Comparison of ENCODE assay signal across 11 cellular contexts in genomic region chr2:236731767-236732580, GRCh38.
DNase-seq lines count a peak whose midpoint lies in the region; TF ChIP-seq lines count a peak whose summit lies in the region.
"Had no signal": no experiment of that assay in that cellular context is flagged by ENCODE, and none has a peak within 500 bp of the region (broad histone marks: within the 10 kb centered on the region; RNA-seq: fewer than 3 reads in every experiment).

No MANE protein-coding gene starts in this region.

- H2AFZ ChIP-seq in GM23248, result no peak overlapping the region; the same call in 1 of the 2 replicates

- no peak overlapping the region for H3K4me2 ChIP-seq in GM23248 (ENCODE audit: unreplicated experiment)

- no peaks in the 10 kb centered on the region for H3K79me2 ChIP-seq in GM23248 (ENCODE audit: insufficient read depth)

- no peak overlapping the region for H3K9ac ChIP-seq in GM23248

- in situ Hi-C loops in GM23248 (cut with MboI) (no loop called here), astrocyte of the spinal cord (cut with HindIII; ENCODE audit: low sequenced_read_pairs) (no loop called here)

- H3K27ac ChIP-seq in GM23248, result peak overlapping the region; percentile 22; the same call in 1 of the 2 replicates

- no peak for TF ChIP-seq CTCF in astrocyte of the spinal cord (IDR thresholded peaks at IDR 0.05; ENCODE audit: low read depth, low read length)

- no peaks in the 10 kb centered on the region for H3K9me2 ChIP-seq in GM23248 (ENCODE audit: insufficient read depth)

- no peak overlapping the region for H3K4me3 ChIP-seq in GM23248
- H3K4me3 ChIP-seq in astrocyte of the spinal cord (ENCODE audit: low read depth, low read length), result no peak overlapping the region

- peaks cover 10% of the 10 kb centered on the region for H3K4me1 ChIP-seq in GM23248 (ENCODE audit: insufficient read depth)

- peak; percentile 87 for DNase-seq in GM23248
- DNase-seq in astrocyte of the spinal cord (ENCODE audit: low read depth, low spot score), result peak; percentile 53
- DNase-seq in hypothalamus (lab: John Stamatoyannopoulos, UW), result peak in 28 of 51 donors; percentile 9 to 67 (median 25)
- peak; percentile 89 for DNase-seq in stromal cell of bone marrow (ENCODE audit: low read depth)
- no peak for DNase-seq in activated CD8-positive, alpha-beta memory T cell treated with anti-CD3 and anti-CD28 coated beads, Interleukin-2, amount 50 U/mL, for 4 hours
- no peak for DNase-seq in NCI-H1092 treated with DMSO at 0.1 percent for 48 hours (lab: John Stamatoyannopoulos, UW)
- no peak for DNase-seq in OCI-M2 (lab: John Stamatoyannopoulos, UW; ENCODE audit: unreplicated experiment)
- no peak for DNase-seq in RKO (ENCODE audit: low spot score)
- DNase-seq: activated CD4-positive, alpha-beta T cell treated with anti-CD3 and anti-CD28 coated beads, Interleukin-2, amount 10 ng/mL, durations not matched to agents 7 days and 5 days; HFFc6; NCI-H1417 treated with DMSO at 0.1 percent for 48 hours had no signal

- peaks cover 5% of the 10 kb centered on the region; the same call in 1 of the 2 replicates for H3F3A ChIP-seq in GM23248 (ENCODE audit: insufficient read depth)

- H4K20me1 ChIP-seq in GM23248 (ENCODE audit: insufficient read depth), result no peaks in the 10 kb centered on the region

- no peaks in the 10 kb centered on the region for H3K9me3 ChIP-seq in GM23248 (ENCODE audit: low read depth)

- no peaks in the 10 kb centered on the region for H3K36me3 ChIP-seq in GM23248 (ENCODE audit: low read depth)

- 33 to 34% methylated on average over 12 of the region's 12 CpGs for WGBS in GM23248 (ENCODE audit: low coverage in 1 of 2, low lambda C conversion rate in 2 of 2, missing lambda C conversion rate in 2 of 2), 2 experiments

- peaks cover 9% of the 10 kb centered on the region; the same call in 1 of the 2 replicates for H3K27me3 ChIP-seq in GM23248 (replicated peaks; ENCODE audit: insufficient read depth)

Comparison
In these comparisons a context has a peak if more than half of its experiments do, and no peak if none do; other contexts are left out.
1. DNase-seq: peak in GM23248 (single experiment), astrocyte of the spinal cord (single experiment), hypothalamus (28 of 51) and stromal cell of bone marrow (single experiment); none in activated CD8-positive, alpha-beta memory T cell treated with anti-CD3 and anti-CD28 coated beads, Interleukin-2, amount 50 U/mL, for 4 hours (single experiment), NCI-H1092 treated with DMSO at 0.1 percent for 48 hours (single experiment), OCI-M2 (single experiment) and RKO (single experiment).